ENCODE assay signal across 11 cellular contexts in genomic region chr12:1634149-1634548, GRCh38. TPM values are rescaled to one million over a fixed set of nuclear protein-coding genes. Genes with fewer than 3 reads are reported as not detected.
DNase-seq lines count a peak whose midpoint lies in the region; ATAC-seq, FAIRE-seq and TF ChIP-seq lines count a peak whose summit lies in the region.
"Had no signal": no experiment of that assay in that cellular context is flagged by ENCODE, and none has a peak within 500 bp of the region (broad histone marks: within the 10 kb centered on the region; RNA-seq: fewer than 3 reads in every experiment).

No MANE protein-coding gene starts in this region.

- FAIRE-seq in small intestine (lab: Jason Lieb, UNC) = no peak
- FAIRE-seq: RCC 7860 had no signal

- DNase-seq in HFFc6 (no peak), mesenchymal stem cell (no peak), small intestine (peak; percentile 57), amygdala (lab: John Stamatoyannopoulos, UW) (no peak), anterior cingulate cortex (lab: John Stamatoyannopoulos, UW) (no peak), BE2C (no peak)
- DNase-seq: NCI-H524 treated with DMSO at 0.1 percent for 48 hours, SIG-M5 had no signal

- no peak overlapping the region for H2AK5ac ChIP-seq in mesenchymal stem cell (ENCODE audit: low read length, severe bottlenecking)

- H3K4me3 ChIP-seq in gastroesophageal sphincter (no peak overlapping the region), mesenchymal stem cell (ENCODE audit: insufficient read depth in 1 of 2, low read depth in 1 of 2, low read length in 2 of 2) (no peak overlapping the region), small intestine (ENCODE audit: low read depth in 1 of 2, low read length in 2 of 2) (no peak overlapping the region), BE2C (ENCODE audit: low read depth, low read length) (no peak overlapping the region)
- H3K4me3 ChIP-seq: K562 had no signal

- TF ChIP-seq CTCF in HFFc6 (IDR thresholded peaks at IDR 0.05) (no peak), gastroesophageal sphincter (IDR thresholded peaks at IDR 0.05) (no peak), BE2C (IDR thresholded peaks at IDR 0.05; ENCODE audit: low read depth, low read length) (no peak)

- peak overlapping the region; percentile 52 to 91 (median 84) for H3K27ac ChIP-seq in gastroesophageal sphincter
- H3K27ac ChIP-seq in mesenchymal stem cell (ENCODE audit: low read length, poor library complexity, severe bottlenecking) = no peak overlapping the region
- no peak overlapping the region for H3K27ac ChIP-seq in small intestine (ENCODE audit: low read depth in 1 of 2, low read length in 1 of 2)

- no peak overlapping the region for H4K8ac ChIP-seq in mesenchymal stem cell (ENCODE audit: low read length)

- H3K4ac ChIP-seq in mesenchymal stem cell (ENCODE audit: low read depth in 1 of 2, low read length in 2 of 2) = no peak overlapping the region

- peaks cover 22% of the 10 kb centered on the region for H3K36me3 Mint-ChIP-seq in HFFc6 (ENCODE audit: low read depth)

- H3K4me2 ChIP-seq in mesenchymal stem cell (ENCODE audit: low read length, poor library complexity, severe bottlenecking) = no peak overlapping the region

- H3K18ac ChIP-seq in mesenchymal stem cell (ENCODE audit: low read depth in 1 of 2, low read length in 2 of 2) = no peak overlapping the region

- no peak overlapping the region for H3K14ac ChIP-seq in mesenchymal stem cell (ENCODE audit: low read length in 2 of 2)

- H2BK12ac ChIP-seq in mesenchymal stem cell (ENCODE audit: low read length in 2 of 2) = no peak overlapping the region

- peaks cover 6% of the 10 kb centered on the region for H3K27me3 Mint-ChIP-seq in HFFc6 (ENCODE audit: insufficient read depth)

- H3K9ac ChIP-seq in mesenchymal stem cell (ENCODE audit: low read length) = peak overlapping the region; percentile 6

- H3K27ac Mint-ChIP-seq in HFFc6 = 0 out of 2 replicates have a peak overlapping the region, but pooled peaks have one; percentile 27

- peaks cover 8% of the 10 kb centered on the region for H3K79me1 ChIP-seq in mesenchymal stem cell (replicated peaks; ENCODE audit: low read length, poor library complexity, severe bottlenecking)

- TF ChIP-seq POLR2A in gastroesophageal sphincter (IDR thresholded peaks at IDR 0.05) = no peak

- no peak overlapping the region for H2AFZ ChIP-seq in mesenchymal stem cell (ENCODE audit: low read depth, low read length)

- no peaks in the 10 kb centered on the region for H3K9me3 Mint-ChIP-seq in HFFc6

- H3K36me3 ChIP-seq in gastroesophageal sphincter (peaks cover 0 to 6% of the 10 kb centered on the region in 2 donors), mesenchymal stem cell (ENCODE audit: control insufficient read depth in 1 of 2, insufficient read depth in 2 of 2, low read depth in 1 of 2, low read length in 2 of 2) (peaks cover 11 to 59% of the 10 kb centered on the region in 2 experiments), small intestine (ENCODE audit: control insufficient read depth in 2 of 2, insufficient read depth in 2 of 2, low read length in 2 of 2) (no peaks in the 10 kb centered on the region), BE2C (no peaks in the 10 kb centered on the region)

- H3K27me3 ChIP-seq in gastroesophageal sphincter = no peaks in the 10 kb centered on the region
- H3K27me3 ChIP-seq in mesenchymal stem cell (ENCODE audit: control insufficient read depth in 1 of 2, insufficient read depth in 1 of 2, low read length in 2 of 2) = peaks cover 0 to 5% of the 10 kb centered on the region in 2 experiments
- no peaks in the 10 kb centered on the region for H3K27me3 ChIP-seq in small intestine (ENCODE audit: control insufficient read depth in 2 of 2, insufficient read depth in 2 of 2, low read length in 2 of 2)
- no peaks in the 10 kb centered on the region; the same call in 1 of the 2 replicates for H3K27me3 ChIP-seq in BE2C

- 38 to 46% methylated on average over 6 to 7 of the region's 7 CpGs for WGBS in gastroesophageal sphincter (ENCODE audit: low coverage in 1 of 2), 2 donors
- 70% methylated on average over 7 of the region's 7 CpGs for WGBS in mesenchymal stem cell
- 24 to 56% (median 36%) methylated on average over 7 of the region's 7 CpGs for WGBS in small intestine, 3 donors

- no peak for ATAC-seq in gastroesophageal sphincter

- H3K4me1 Mint-ChIP-seq in HFFc6 (ENCODE audit: low read depth) = peaks cover 44% of the 10 kb centered on the region

- H2BK5ac ChIP-seq in mesenchymal stem cell (ENCODE audit: low read depth, low read length, poor library complexity, severe bottlenecking) = no peak overlapping the region

- H4K91ac ChIP-seq in mesenchymal stem cell (ENCODE audit: low read length) = peak overlapping the region; percentile 18

- H2BK15ac ChIP-seq in mesenchymal stem cell (ENCODE audit: low read depth, poor library complexity, severe bottlenecking) = no peak overlapping the region

- no peak for TF ChIP-seq EP300 in gastroesophageal sphincter (IDR thresholded peaks at IDR 0.05)

- H3K23ac ChIP-seq in mesenchymal stem cell (ENCODE audit: low read length in 2 of 2) = no peak overlapping the region

- no peak overlapping the region for H3K4me3 Mint-ChIP-seq in HFFc6

- no peak overlapping the region for H2BK120ac ChIP-seq in mesenchymal stem cell (ENCODE audit: low read depth, low read length)

- H3K9me3 ChIP-seq in gastroesophageal sphincter (no peaks in the 10 kb centered on the region), mesenchymal stem cell (ENCODE audit: control insufficient read depth, low read length) (no peaks in the 10 kb centered on the region), small intestine (ENCODE audit: control insufficient read depth, low read depth) (no peaks in the 10 kb centered on the region), BE2C (no peaks in the 10 kb centered on the region)

- H3K4me1 ChIP-seq in gastroesophageal sphincter = peaks cover 4 to 86% (median 21%) of the 10 kb centered on the region in 3 donors
- peaks cover 25% of the 10 kb centered on the region for H3K4me1 ChIP-seq in mesenchymal stem cell (ENCODE audit: control insufficient read depth, insufficient read depth, low read depth, low read length)
- H3K4me1 ChIP-seq in small intestine (ENCODE audit: control insufficient read depth in 2 of 2, insufficient read depth in 1 of 2, low read depth in 1 of 2, low read length in 1 of 2) = peaks cover 4 to 6% of the 10 kb centered on the region in 2 donors
- peaks cover 3% of the 10 kb centered on the region for H3K4me1 ChIP-seq in BE2C

RNA-seq across cellular contexts. Expression of gene WNT5B, which starts 5.1 kb away (rescaled TPM):
- total RNA-seq in HFFc6 (2021; fragmentation: NEBNext Ultra II Directional; extraction: Animal tissue kit (Norgen Biotek cat#: 25700)) = 100 to 1,000 TPM; 191 to 289 (median 200) TPM
- 10 to 100 TPM in 3 of 4 donors, 1 to 10 TPM in 1; 9.4 to 76.5 (median 26.3) TPM for total RNA-seq in gastroesophageal sphincter
- 14.1 TPM for polyA plus RNA-seq in mesenchymal stem cell (2013, experiment 1 of 2)
- 16.0 TPM for polyA plus RNA-seq in mesenchymal stem cell (2013, experiment 2 of 2)
- polyA plus RNA-seq in small intestine = 1 to 10 TPM in 2 of 3 donors, under 1 TPM in 1; 0.67 to 3.6 (median 1.1) TPM
- polyA plus RNA-seq in BE2C (2012; ENCODE audit: insufficient read depth, insufficient read length, low read depth) = 0.88 TPM

RNA-seq across cellular contexts. Expression of gene FBXL14, which starts 39.8 kb away (rescaled TPM):
- 1 to 10 TPM; 5.2 to 6.5 (median 5.4) TPM for total RNA-seq in HFFc6 (2021; fragmentation: NEBNext Ultra II Directional; extraction: Animal tissue kit (Norgen Biotek cat#: 25700))
- 10 to 100 TPM; 10.9 to 16.4 (median 13.1) TPM for total RNA-seq in gastroesophageal sphincter
- 4.3 TPM for polyA plus RNA-seq in mesenchymal stem cell (2013, experiment 1 of 2)
- 4.7 TPM for polyA plus RNA-seq in mesenchymal stem cell (2013, experiment 2 of 2)
- 10 to 100 TPM in 1 of 3 donors, 1 to 10 TPM in 2; 3.5 to 15.7 (median 4.2) TPM for polyA plus RNA-seq in small intestine
- 51.2 TPM for polyA plus RNA-seq in BE2C (2012; ENCODE audit: insufficient read depth, insufficient read length, low read depth)

RNA-seq across cellular contexts. Expression of gene ADIPOR2, which starts 56.7 kb away (rescaled TPM):
- total RNA-seq in HFFc6 (2021; fragmentation: NEBNext Ultra II Directional; extraction: Animal tissue kit (Norgen Biotek cat#: 25700)) = 10 to 100 TPM; 38.9 to 50.1 (median 44.9) TPM
- total RNA-seq in gastroesophageal sphincter = 10 to 100 TPM; 26.6 to 37.9 (median 33.4) TPM
- polyA plus RNA-seq in mesenchymal stem cell (2013, experiment 1 of 2) = 34.4 TPM
- 34.5 TPM for polyA plus RNA-seq in mesenchymal stem cell (2013, experiment 2 of 2)
- 10 to 100 TPM; 35.6 to 55.9 (median 41.9) TPM for polyA plus RNA-seq in small intestine
- polyA plus RNA-seq in BE2C (2012; ENCODE audit: insufficient read depth, insufficient read length, low read depth) = 41.9 TPM

Comparison
In these comparisons a context has a peak if more than half of its experiments do, and no peak if none do; other contexts are left out.
1. H3K27ac ChIP-seq: peak in gastroesophageal sphincter (4 of 4); none in mesenchymal stem cell (single experiment) and small intestine (0 of 2).